In the genomic region with DNA sequence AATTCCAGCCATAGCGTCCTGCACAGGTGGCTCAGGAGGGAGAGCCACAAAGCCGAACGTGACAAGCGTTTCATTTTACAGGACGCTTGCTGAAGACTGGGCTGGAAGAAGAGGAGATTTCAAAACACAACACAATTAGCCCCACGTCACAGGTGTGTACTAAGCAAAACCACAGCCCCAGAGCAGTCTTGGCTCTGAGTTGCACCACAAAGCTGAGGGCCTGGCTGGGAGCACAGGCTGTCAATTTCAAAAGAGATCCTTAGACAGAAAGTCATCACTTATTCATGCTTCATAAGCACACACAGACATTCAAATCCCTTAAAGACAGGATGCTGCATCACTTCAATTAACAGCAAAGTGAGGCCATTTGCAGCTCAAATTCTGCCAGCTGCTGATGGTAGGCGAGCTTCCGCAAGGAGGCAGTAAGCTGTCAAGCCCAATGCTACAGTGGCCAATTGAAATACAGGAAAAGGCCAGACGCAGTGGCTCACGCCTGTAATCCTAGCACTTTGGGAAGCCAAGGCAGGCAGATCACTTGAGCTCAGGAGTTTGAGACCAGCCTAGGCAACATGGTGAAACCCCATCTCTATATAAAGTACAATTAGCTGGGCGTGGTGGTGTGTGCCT, we compare ENCODE assay signal across 16 cellular contexts.
A peak's percentile ranks its signal among the peaks of the same experiment; 100 is the strongest.
DNase-seq lines count a peak whose midpoint lies in the region; FAIRE-seq and TF ChIP-seq lines count a peak whose summit lies in the region.
"Had no signal": no experiment of that assay in that cellular context is flagged by ENCODE, and none has a peak within 500 bp of the region (broad histone marks: within the 10 kb centered on the region; RNA-seq: fewer than 3 reads in every experiment).

No MANE protein-coding gene starts in this region.

- TF ChIP-seq EP300 in neural cell (conservative IDR thresholded peaks at IDR 0.05; ENCODE audit: poor library complexity, severe bottlenecking) = peak; percentile 45

- H3K36me3 ChIP-seq in bronchial epithelial cell (ENCODE audit: control insufficient read depth, insufficient read depth, low read length) (no peaks in the 10 kb centered on the region), neural cell (ENCODE audit: insufficient read depth, low read length) (no peaks in the 10 kb centered on the region)
- H3K36me3 ChIP-seq: breast epithelium, HAP-1, tibial artery had no signal

- H3F3A ChIP-seq in neural cell (ENCODE audit: insufficient read depth, low read length, poor library complexity, severe bottlenecking) = no peaks in the 10 kb centered on the region

- TF ChIP-seq RAD21 in neural cell (conservative IDR thresholded peaks at IDR 0.05) = no peak

- H4K20me1 ChIP-seq in neural cell (ENCODE audit: insufficient read depth) = no peaks in the 10 kb centered on the region

- no peak overlapping the region for H3K4me3 ChIP-seq in bronchial epithelial cell (ENCODE audit: low read depth, low read length)
- H3K4me3 ChIP-seq in neural cell (ENCODE audit: low read length) = no peak overlapping the region
- H3K4me3 ChIP-seq: breast epithelium, HAP-1, hepatocyte, SK-N-MC, tibial artery had no signal

- H3K4me2 ChIP-seq in neural cell (ENCODE audit: low read length) = no peak overlapping the region
- H3K4me2 ChIP-seq: hepatocyte had no signal

- no peak overlapping the region for H3K9ac ChIP-seq in neural cell (ENCODE audit: low read length)
- H3K9ac ChIP-seq: parathyroid adenoma had no signal

- no peaks in the 10 kb centered on the region for H3K9me2 ChIP-seq in neural cell (ENCODE audit: insufficient read depth, low read length)

- peak overlapping the region; percentile 12 for H3K27ac ChIP-seq in neural cell (ENCODE audit: low read length)
- H3K27ac ChIP-seq: breast epithelium, hepatocyte, parathyroid adenoma, SK-N-MC, tibial artery had no signal

- no peak for FAIRE-seq in bronchial epithelial cell (lab: Jason Lieb, UNC)
- FAIRE-seq: small intestine had no signal

- no peaks in the 10 kb centered on the region for H3K9me3 ChIP-seq in neural cell (ENCODE audit: low read length)
- H3K9me3 ChIP-seq: breast epithelium, tibial artery had no signal

- no peaks in the 10 kb centered on the region for H3K79me2 ChIP-seq in neural cell (replicated peaks; ENCODE audit: insufficient read depth, low read length)
- H3K79me2 ChIP-seq: hepatocyte, parathyroid adenoma had no signal

- H2AFZ ChIP-seq in neural cell (ENCODE audit: low read depth, low read length) = no peak overlapping the region
- H2AFZ ChIP-seq: hepatocyte, parathyroid adenoma had no signal

- TF ChIP-seq CTCF in bronchial epithelial cell (IDR thresholded peaks at IDR 0.05; ENCODE audit: insufficient read depth, low read length, severe bottlenecking) (no peak), neural cell (IDR thresholded peaks at IDR 0.05; ENCODE audit: poor library complexity, severe bottlenecking) (peak; percentile 27)

- peak; percentile 2 for DNase-seq in LHCN-M2 (ENCODE audit: low read depth)
- peak; percentile 57 for DNase-seq in NCI-H69 (lab: John Stamatoyannopoulos, UW)
- DNase-seq in bronchial epithelial cell (ENCODE audit: low read depth) = peak; percentile 84
- no peak for DNase-seq in T-helper 2 cell
- DNase-seq in HUDEP-2 (lab: John Stamatoyannopoulos, UW; ENCODE audit: unreplicated experiment in 76 of 76) = no peak
- no peak for DNase-seq in HuH-7 (ENCODE audit: low spot score)
- DNase-seq: activated CD4-positive, alpha-beta memory T cell treated with anti-CD3 and anti-CD28 coated beads for 36 hours; activated T-cell treated with anti-CD3 and anti-CD28 coated beads, Interleukin-2, amount 50 U/mL, for 48 hours; small intestine; tibial artery had no signal

- no peaks in the 10 kb centered on the region for H3K27me3 ChIP-seq in bronchial epithelial cell (ENCODE audit: control insufficient read depth, insufficient read depth, low read length)
- no peaks in the 10 kb centered on the region for H3K27me3 ChIP-seq in neural cell (ENCODE audit: insufficient read depth, low read depth, low read length)
- H3K27me3 ChIP-seq: breast epithelium, hepatocyte, tibial artery had no signal

TF ChIP-seq in neural cell, 6 proteins besides CTCF, POLR2A, EP300 and RAD21:
- peak; percentile 24 for TF ChIP-seq POLR2AphosphoS5 (IDR thresholded peaks at IDR 0.05)
- no peak for TF ChIP-seq EZH2 (IDR thresholded peaks at IDR 0.05; ENCODE audit: borderline replicate concordance, insufficient read depth, low read length, poor library complexity, severe bottlenecking)

Comparison
In these comparisons a context has a peak if more than half of its experiments do, and no peak if none do; other contexts are left out.
1. DNase-seq: peak in LHCN-M2 (single experiment), NCI-H69 (single experiment) and bronchial epithelial cell (single experiment); none in T-helper 2 cell (0 of 5), HUDEP-2 (0 of 76) and HuH-7 (single experiment).